ENCODE assay signal across 8 cellular contexts in the genomic region with DNA sequence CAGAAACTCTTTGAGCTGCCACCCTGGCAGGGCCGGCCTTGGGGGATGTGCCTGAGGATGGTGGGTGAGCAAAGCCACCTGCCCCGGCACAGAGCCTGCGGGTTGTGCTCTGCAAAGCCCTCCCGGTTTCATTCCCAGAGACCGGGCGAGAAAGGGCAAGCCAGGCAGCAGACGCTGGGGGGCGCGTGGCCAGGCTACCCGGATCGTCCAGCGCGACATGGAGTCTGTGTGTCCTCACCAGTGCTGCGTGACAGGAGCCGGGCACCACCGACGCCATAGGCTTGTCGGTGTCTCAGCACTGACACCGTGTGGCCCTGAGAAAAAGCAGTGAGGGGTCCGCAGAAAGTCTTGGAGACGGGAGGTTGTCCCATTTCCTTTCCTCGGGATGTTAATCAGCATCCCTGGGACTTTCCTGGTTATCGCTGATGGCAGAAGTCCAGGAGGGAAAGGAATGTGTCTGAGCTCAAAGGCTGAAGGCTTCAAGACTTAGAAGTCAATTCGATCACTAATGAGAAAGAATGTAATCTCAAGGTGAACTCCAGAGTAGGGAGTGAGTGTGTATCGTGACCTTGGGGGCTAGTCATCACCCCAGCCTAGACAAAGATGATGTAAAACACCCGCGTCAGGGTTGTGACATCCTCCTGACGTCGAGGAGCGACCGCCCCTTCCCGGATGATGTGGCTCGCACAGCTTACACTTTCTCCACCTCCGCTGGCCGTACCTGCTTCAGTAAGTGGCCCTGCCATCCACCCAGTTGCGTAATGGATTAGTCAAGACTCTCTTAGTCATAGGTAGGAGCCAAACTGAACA. TPM values are rescaled to one million over a fixed set of nuclear protein-coding genes. Genes with fewer than 3 reads are reported as not detected.
DNase-seq lines count a peak whose midpoint lies in the region; ATAC-seq and TF ChIP-seq lines count a peak whose summit lies in the region.

No MANE protein-coding gene starts in this region.

- H3K27ac Mint-ChIP-seq in CD4-positive, CD25-positive, alpha-beta regulatory T cell: peak overlapping the region in 2 of 3 donors; percentile 64 to 82
- H3K27ac Mint-ChIP-seq in stimulated activated memory B cell treated with anti-CD40 and anti-IgM and Interleukin-4, amounts not matched to agents 10 μg/mL and 1 μg/mL and 100 μg/mL, for 72 hours: no peak overlapping the region

- H3K27me3 ChIP-seq in CD4-positive, CD25-positive, alpha-beta regulatory T cell (ENCODE audit: control insufficient read depth, insufficient read depth, low read length): peaks cover 4% of the 10 kb centered on the region
- H3K27me3 ChIP-seq in esophagus squamous epithelium: peaks cover 0 to 2% (median 0%) of the 10 kb centered on the region in 4 donors
- H3K27me3 ChIP-seq in mucosa of rectum (ENCODE audit: control insufficient read depth in 2 of 2, insufficient read depth in 2 of 2, low read length in 2 of 2): peaks cover 0 to 7% of the 10 kb centered on the region in 2 donors

- ATAC-seq in CD4-positive, CD25-positive, alpha-beta regulatory T cell (ENCODE audit: low read depth in 2 of 2): peak; percentile 55 to 64
- ATAC-seq in HG03460 (IDR thresholded peaks at IDR 0.05; ENCODE audit: unreplicated experiment): peak; percentile 65
- ATAC-seq in stimulated activated memory B cell treated with anti-CD40 and anti-IgM and Interleukin-4, amounts not matched to agents 10 μg/mL and 1 μg/mL and 100 μg/mL, for 72 hours: peak; percentile 78
- no peak for ATAC-seq in HG03354 (IDR thresholded peaks at IDR 0.05; ENCODE audit: poor library complexity, severe bottlenecking, unreplicated experiment)

- peaks cover 0 to 18% (median 7%) of the 10 kb centered on the region in 4 donors for H3K4me1 Mint-ChIP-seq in CD4-positive, CD25-positive, alpha-beta regulatory T cell
- H3K4me1 Mint-ChIP-seq in stimulated activated memory B cell treated with anti-CD40 and anti-IgM and Interleukin-4, amounts not matched to agents 10 μg/mL and 1 μg/mL and 100 μg/mL, for 72 hours: peaks cover 5% of the 10 kb centered on the region

- H3K4me3 ChIP-seq in CD4-positive, CD25-positive, alpha-beta regulatory T cell (ENCODE audit: low read depth, low read length): peak overlapping the region; percentile 61
- H3K4me3 ChIP-seq in esophagus squamous epithelium: peak overlapping the region; percentile 18 to 59 (median 38)
- H3K4me3 ChIP-seq in mucosa of rectum (ENCODE audit: low read length in 2 of 2): peak overlapping the region; percentile 69

- DNase-seq in CD4-positive, CD25-positive, alpha-beta regulatory T cell: peak; percentile 15 to 57 (median 38)
- DNase-seq in NOMO-1 treated with dmso at 0.1 percent for 144 hours (lab: John Stamatoyannopoulos, UW; ENCODE audit: unreplicated experiment) (peak; percentile 85), activated T-cell treated with anti-CD3 and anti-CD28 coated beads for 1 hour (ENCODE audit: low read depth) (peak; percentile 13), esophagus squamous epithelium (lab: John Stamatoyannopoulos, UW) (no peak)

- H3K4me3 Mint-ChIP-seq in CD4-positive, CD25-positive, alpha-beta regulatory T cell: peak overlapping the region; percentile 42 to 68 (median 64)
- H3K4me3 Mint-ChIP-seq in stimulated activated memory B cell treated with anti-CD40 and anti-IgM and Interleukin-4, amounts not matched to agents 10 μg/mL and 1 μg/mL and 100 μg/mL, for 72 hours: peak overlapping the region; percentile 40

- peak overlapping the region; percentile 52 to 76 for H3K9ac ChIP-seq in mucosa of rectum (ENCODE audit: low read depth in 1 of 2, low read length in 2 of 2)

- peaks cover 12% of the 10 kb centered on the region for H3K4me1 ChIP-seq in CD4-positive, CD25-positive, alpha-beta regulatory T cell (ENCODE audit: control insufficient read depth, insufficient read depth, low read length, poor library complexity, severe bottlenecking)
- H3K4me1 ChIP-seq in esophagus squamous epithelium: peaks cover 7 to 24% (median 7%) of the 10 kb centered on the region in 3 donors
- H3K4me1 ChIP-seq in mucosa of rectum (ENCODE audit: control insufficient read depth in 2 of 2, insufficient read depth in 2 of 2, low read length in 2 of 2): peaks cover 6 to 17% of the 10 kb centered on the region in 2 donors

- intact Hi-C loops in esophagus squamous epithelium (cut with DNase I): no loop called here

- peaks cover 0 to 4% (median 0%) of the 10 kb centered on the region in 7 donors for H3K9me3 Mint-ChIP-seq in CD4-positive, CD25-positive, alpha-beta regulatory T cell
- H3K9me3 Mint-ChIP-seq in stimulated activated memory B cell treated with anti-CD40 and anti-IgM and Interleukin-4, amounts not matched to agents 10 μg/mL and 1 μg/mL and 100 μg/mL, for 72 hours: no peaks in the 10 kb centered on the region

- no peaks in the 10 kb centered on the region for H3K36me3 Mint-ChIP-seq in CD4-positive, CD25-positive, alpha-beta regulatory T cell
- H3K36me3 Mint-ChIP-seq in stimulated activated memory B cell treated with anti-CD40 and anti-IgM and Interleukin-4, amounts not matched to agents 10 μg/mL and 1 μg/mL and 100 μg/mL, for 72 hours: no peaks in the 10 kb centered on the region

- H3K9me3 ChIP-seq in CD4-positive, CD25-positive, alpha-beta regulatory T cell (ENCODE audit: control insufficient read depth in 2 of 2, low read length in 2 of 2): no peaks in the 10 kb centered on the region
- H3K9me3 ChIP-seq in esophagus squamous epithelium (no peaks in the 10 kb centered on the region), mucosa of rectum (ENCODE audit: control insufficient read depth in 2 of 2, low read length in 2 of 2) (no peaks in the 10 kb centered on the region)

- peak in 5 of 6 experiments; percentile 34 to 74 (median 43) for TF ChIP-seq CTCF in esophagus squamous epithelium (IDR thresholded peaks at IDR 0.05)

- 5 to 7% methylated on average over 18 to 19 of the region's 36 CpGs for WGBS in esophagus squamous epithelium, 2 donors

- peaks cover 48% of the 10 kb centered on the region for H3K27me3 Mint-ChIP-seq in CD4-positive, CD25-positive, alpha-beta regulatory T cell
- peaks cover 44% of the 10 kb centered on the region for H3K27me3 Mint-ChIP-seq in stimulated activated memory B cell treated with anti-CD40 and anti-IgM and Interleukin-4, amounts not matched to agents 10 μg/mL and 1 μg/mL and 100 μg/mL, for 72 hours

- H3K27ac ChIP-seq in CD4-positive, CD25-positive, alpha-beta regulatory T cell (ENCODE audit: insufficient read depth, low read length, poor library complexity, severe bottlenecking): no peak overlapping the region
- peak overlapping the region; percentile 87 to 97 (median 90) for H3K27ac ChIP-seq in esophagus squamous epithelium
- H3K27ac ChIP-seq in mucosa of rectum (ENCODE audit: low read depth in 2 of 2, low read length in 2 of 2): peak overlapping the region; percentile 86 to 92

- no peaks in the 10 kb centered on the region for H3K36me3 ChIP-seq in CD4-positive, CD25-positive, alpha-beta regulatory T cell (ENCODE audit: control insufficient read depth, insufficient read depth, low read length)
- H3K36me3 ChIP-seq in esophagus squamous epithelium (no peaks in the 10 kb centered on the region), mucosa of rectum (ENCODE audit: control insufficient read depth in 2 of 2, insufficient read depth in 2 of 2, low read length in 2 of 2) (no peaks in the 10 kb centered on the region)

- peak in 1 of 4 donors; percentile 27 for TF ChIP-seq POLR2A in esophagus squamous epithelium (IDR thresholded peaks at IDR 0.05)

RNA-seq across cellular contexts. Expression of a gene that starts 36.3 kb away (rescaled TPM):
- not detected for total RNA-seq in CD4-positive, CD25-positive, alpha-beta regulatory T cell
- not detected for polyA plus RNA-seq in CD4-positive, CD25-positive, alpha-beta regulatory T cell
- 10 to 100 TPM in 1 of 4 donors, 1 to 10 TPM in 3; 1.1 to 89.5 (median 9.2) TPM for total RNA-seq in esophagus squamous epithelium

RNA-seq across cellular contexts. Expression of a gene that starts 37.2 kb away (rescaled TPM):
- total RNA-seq in CD4-positive, CD25-positive, alpha-beta regulatory T cell: not detected
- not detected for polyA plus RNA-seq in CD4-positive, CD25-positive, alpha-beta regulatory T cell
- 1 to 10 TPM in 1 of 4 donors, under 1 TPM in 3; 0.19 to 5.9 (median 0.23) TPM for total RNA-seq in esophagus squamous epithelium
